21 cellular contexts compared by ENCODE assay signal in the genomic region with DNA sequence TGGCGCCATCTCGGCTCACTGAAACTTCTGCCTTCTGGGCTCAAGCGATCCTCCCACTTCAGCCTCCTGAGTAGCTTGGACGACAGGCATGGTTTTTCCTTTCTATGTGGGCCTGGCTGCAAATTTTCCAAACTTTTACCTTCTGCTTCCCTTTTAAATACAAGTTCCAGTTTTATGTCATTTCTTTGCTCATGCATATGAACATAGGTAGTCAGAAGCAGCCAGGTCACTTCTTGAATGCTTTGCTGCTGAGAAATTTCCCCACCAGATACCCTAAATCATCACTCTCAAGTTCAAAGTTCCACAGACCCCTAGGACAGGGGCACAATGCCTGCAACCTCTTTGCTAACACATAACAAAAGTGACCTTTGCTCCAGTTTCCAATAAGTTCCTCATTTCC. TPM values are rescaled to one million over a fixed set of nuclear protein-coding genes. Genes with fewer than 3 reads are reported as not detected.
DNase-seq lines count a peak whose midpoint lies in the region; ATAC-seq and TF ChIP-seq lines count a peak whose summit lies in the region.
"Had no signal": no experiment of that assay in that cellular context is flagged by ENCODE, and none has a peak within 500 bp of the region (broad histone marks: within the 10 kb centered on the region; RNA-seq: fewer than 3 reads in every experiment).

No MANE protein-coding gene starts in this region.

- no peaks in the 10 kb centered on the region for H3K4me1 ChIP-seq in HEK293 (ENCODE audit: control insufficient read depth, insufficient read depth, low read length)
- no peaks in the 10 kb centered on the region for H3K4me1 ChIP-seq in OCI-LY7 (ENCODE audit: insufficient read depth, low read length, poor library complexity, severe bottlenecking)
- peaks cover 4% of the 10 kb centered on the region for H3K4me1 ChIP-seq in endodermal cell (ENCODE audit: control insufficient read depth, insufficient read depth, low read length)
- H3K4me1 ChIP-seq: BLaER1 had no signal

- no peaks in the 10 kb centered on the region for H3K9me2 ChIP-seq in OCI-LY7 (ENCODE audit: insufficient read depth, low read length)

- CTCF ChIA-PET in HEK293 (lab: Yijun Ruan, JAX) (no interaction called here), OCI-LY7 (lab: Charles Lee; ENCODE audit: unreplicated experiment) (no interaction called here)

- H2AFZ ChIP-seq in OCI-LY7 (ENCODE audit: low read length), result no peak overlapping the region

- H3K9me3 Mint-ChIP-seq in CD14-positive monocyte, result peaks cover 19 to 34% (median 23%) of the 10 kb centered on the region in 7 donors
- H3K9me3 Mint-ChIP-seq in endodermal cell, result peaks cover 47% of the 10 kb centered on the region

- 94 to 98% methylated on average over 4 of the region's 4 CpGs for WGBS in endodermal cell (ENCODE audit: insufficient coverage in 1 of 2, insufficient read length in 1 of 2), 2 experiments

- no peaks in the 10 kb centered on the region for H3K79me2 ChIP-seq in OCI-LY7 (ENCODE audit: insufficient read depth, low read depth, low read length)

- ATAC-seq in GM18517 (IDR thresholded peaks at IDR 0.05; ENCODE audit: unreplicated experiment) (no peak), GM21717 (IDR thresholded peaks at IDR 0.05; ENCODE audit: unreplicated experiment) (no peak)

- DNase-seq in CD14-positive monocyte (ENCODE audit: low spot score) (no peak), OCI-LY7 (ENCODE audit: low spot score) (peak; percentile 11), endodermal cell (no peak), SW 1271 (lab: John Stamatoyannopoulos, UW) (no peak)
- DNase-seq: CD4-positive, alpha-beta memory T cell; COR-L47; DMS53; Karpas-422; NCI-H2029; NCI-H446 treated with DMSO at 0.1 percent for 48 hours; NCI-H526; NCI-H82; NK-92 treated with Interleukin-12 subunit alpha and Interleukin-12 subunit beta, amount 100 ng/mL, for 24 hours; SIG-M5 had no signal

- H3K4me3 Mint-ChIP-seq in CD14-positive monocyte (no peak overlapping the region), endodermal cell (no peak overlapping the region)
- H3K4me3 Mint-ChIP-seq: CD4-positive, alpha-beta memory T cell; T-helper 1 cell treated with Interleukin-12 subunit alpha and Interleukin-12 subunit beta and Interleukin-4 antibody, amounts not matched to agents 30 μg/mL and 1 μg/mL, for 36 hours had no signal

- POLR2A ChIA-PET in HEK293 (lab: Yijun Ruan, JAX), result no interaction called here
- POLR2A ChIA-PET in OCI-LY7 (lab: Charles Lee), result no interaction called here

- no peak overlapping the region for H3K4me3 ChIP-seq in HEK293 (ENCODE audit: low read depth, low read length)
- no peak overlapping the region for H3K4me3 ChIP-seq in OCI-LY7 (ENCODE audit: low read depth, low read length, poor library complexity, severe bottlenecking)
- peak overlapping the region; percentile 45 for H3K4me3 ChIP-seq in endodermal cell (ENCODE audit: low read length)
- H3K4me3 ChIP-seq: BLaER1, SK-N-MC had no signal

- H3K9ac ChIP-seq in endodermal cell (ENCODE audit: extremely low read depth, low read length, poor library complexity, severe bottlenecking), result no peak overlapping the region
- H3K9ac ChIP-seq: BLaER1 had no signal

- no peak overlapping the region for H3K4me2 ChIP-seq in OCI-LY7 (ENCODE audit: low read length)
- H3K4me2 ChIP-seq: BLaER1 had no signal

- H3K27ac ChIP-seq in HEK293 (ENCODE audit: extremely low read depth, low read depth, low read length), result no peak overlapping the region
- no peak overlapping the region for H3K27ac ChIP-seq in OCI-LY7 (ENCODE audit: low read depth, low read length, poor library complexity, severe bottlenecking)
- no peak overlapping the region for H3K27ac ChIP-seq in endodermal cell (ENCODE audit: low read depth, low read length)
- H3K27ac ChIP-seq: BLaER1, SK-N-MC had no signal

- H3K36me3 ChIP-seq in HEK293 (ENCODE audit: control insufficient read depth in 2 of 2, insufficient read depth in 1 of 2, low read length in 2 of 2), result no peaks in the 10 kb centered on the region; a peak in 1 of 3 replicates
- H3K36me3 ChIP-seq in OCI-LY7 (ENCODE audit: insufficient read depth, low read length), result no peaks in the 10 kb centered on the region
- no peaks in the 10 kb centered on the region for H3K36me3 ChIP-seq in endodermal cell (ENCODE audit: control insufficient read depth, insufficient read depth, low read length)
- H3K36me3 ChIP-seq: BLaER1 had no signal

- no peaks in the 10 kb centered on the region for H3K9me3 ChIP-seq in HEK293 (ENCODE audit: control insufficient read depth, insufficient read depth, low read depth, low read length)
- H3K9me3 ChIP-seq in OCI-LY7 (ENCODE audit: low read length), result peaks cover 11% of the 10 kb centered on the region
- peaks cover 46% of the 10 kb centered on the region for H3K9me3 ChIP-seq in endodermal cell (ENCODE audit: control insufficient read depth, low read length)

- H3K27ac Mint-ChIP-seq in CD14-positive monocyte, result peak overlapping the region in 6 of 7 donors; percentile 36 to 83 (median 63)
- no peak overlapping the region for H3K27ac Mint-ChIP-seq in endodermal cell
- H3K27ac Mint-ChIP-seq: CD4-positive, alpha-beta memory T cell; T-helper 1 cell treated with Interleukin-12 subunit alpha and Interleukin-12 subunit beta and Interleukin-4 antibody, amounts not matched to agents 30 μg/mL and 1 μg/mL, for 36 hours had no signal

- peaks cover 53% of the 10 kb centered on the region for H3K4me1 Mint-ChIP-seq in CD14-positive monocyte
- H3K4me1 Mint-ChIP-seq in endodermal cell, result peaks cover 6% of the 10 kb centered on the region
- H3K4me1 Mint-ChIP-seq: CD4-positive, alpha-beta memory T cell; IgD-negative memory B cell had no signal

- H3K27me3 ChIP-seq in endodermal cell (ENCODE audit: control insufficient read depth, insufficient read depth, low read length, poor library complexity, severe bottlenecking), result no peaks in the 10 kb centered on the region
- H3K27me3 ChIP-seq: BLaER1 had no signal

- H3K36me3 Mint-ChIP-seq in CD14-positive monocyte (peaks cover 6% of the 10 kb centered on the region in 2 donors), endodermal cell (ENCODE audit: low read depth) (peaks cover 24% of the 10 kb centered on the region)

- TF ChIP-seq CTCF in CD14-positive monocyte (IDR thresholded peaks at IDR 0.05), result no peak
- no peak for TF ChIP-seq CTCF in HEK293 (tag by site-specific recombination; IDR thresholded peaks at IDR 0.05)
- TF ChIP-seq CTCF in OCI-LY7 (conservative IDR thresholded peaks at IDR 0.05; ENCODE audit: low read length), result no peak
- TF ChIP-seq CTCF in endodermal cell (conservative IDR thresholded peaks at IDR 0.05), result no peak

- BruUV-seq in OCI-LY7 (replicated peaks; lab: Mats Ljungman, UMichigan), result no TSS peak

- intact Hi-C loops in CD14-positive monocyte (cut with micrococcal nuclease), result no loop called here
- intact Hi-C loops in OCI-LY7 (cut with micrococcal nuclease; ENCODE audit: unreplicated experiment), result no loop called here

- H4K20me1 ChIP-seq in OCI-LY7 (ENCODE audit: insufficient read depth, low read length), result no peaks in the 10 kb centered on the region
- H4K20me1 ChIP-seq: BLaER1 had no signal

- H3K27me3 Mint-ChIP-seq in CD14-positive monocyte (ENCODE audit: low read depth in 3 of 3) (peaks cover 0 to 1% (median 0%) of the 10 kb centered on the region in 3 donors), endodermal cell (ENCODE audit: insufficient read depth) (no peaks in the 10 kb centered on the region)

TF ChIP-seq in HEK293, 187 proteins besides CTCF, POLR2A, EP300 and RAD21:
- 0 out of 2 replicates have a peak, but pooled peaks have one; percentile 1 for TF ChIP-seq ZNF585B (tag by site-specific recombination; IDR thresholded peaks at IDR 0.05)
- no peak for TF ChIP-seq ZIC2 (tag by site-specific recombination; IDR thresholded peaks at IDR 0.05)
- no peak for TF ChIP-seq KLF9 (tag by site-specific recombination; IDR thresholded peaks at IDR 0.05; ENCODE audit: low read depth)
- no peak for TF ChIP-seq ZNF600 (tag by site-specific recombination; IDR thresholded peaks at IDR 0.05)
- TF ChIP-seq, protein P1, sequence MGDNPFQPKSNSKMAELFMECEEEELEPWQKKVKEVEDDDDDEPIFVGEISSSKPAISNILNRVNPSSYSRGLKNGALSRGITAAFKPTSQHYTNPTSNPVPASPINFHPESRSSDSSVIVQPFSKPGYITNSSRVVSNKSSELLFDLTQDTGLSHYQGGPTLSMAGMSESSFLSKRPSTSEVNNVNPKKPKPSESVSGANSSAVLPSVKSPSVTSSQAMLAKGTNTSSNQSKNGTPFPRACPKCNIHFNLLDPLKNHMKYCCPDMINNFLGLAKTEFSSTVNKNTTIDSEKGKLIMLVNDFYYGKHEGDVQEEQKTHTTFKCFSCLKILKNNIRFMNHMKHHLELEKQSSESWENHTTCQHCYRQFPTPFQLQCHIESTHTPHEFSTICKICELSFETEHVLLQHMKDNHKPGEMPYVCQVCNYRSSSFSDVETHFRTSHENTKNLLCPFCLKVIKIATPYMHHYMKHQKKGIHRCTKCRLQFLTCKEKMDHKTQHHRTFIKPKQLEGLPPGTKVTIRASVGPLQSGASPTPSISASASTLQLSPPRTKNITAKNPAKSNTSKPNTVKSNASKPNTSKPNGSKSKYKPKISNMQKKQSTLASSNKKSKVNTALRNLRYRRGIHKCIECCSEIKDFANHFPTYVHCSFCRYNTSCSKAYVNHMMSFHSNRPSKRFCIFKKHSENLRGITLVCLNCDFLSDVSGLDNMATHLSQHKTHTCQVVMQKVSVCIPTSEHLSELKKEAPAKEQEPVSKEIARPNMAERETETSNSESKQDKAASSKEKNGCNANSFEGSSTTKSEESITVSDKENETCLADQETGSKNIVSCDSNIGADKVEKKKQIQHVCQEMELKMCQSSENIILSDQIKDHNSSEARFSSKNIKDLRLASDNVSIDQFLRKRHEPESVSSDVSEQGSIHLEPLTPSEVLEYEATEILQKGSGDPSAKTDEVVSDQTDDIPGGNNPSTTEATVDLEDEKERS (tag by site-specific recombination; IDR thresholded peaks at IDR 0.05), result 0 out of 2 replicates have a peak, but pooled peaks have one; percentile 23
- peak; percentile 78 for TF ChIP-seq SETDB1 (IDR thresholded peaks at IDR 0.05; ENCODE audit: insufficient read length, low read length)

RNA-seq across cellular contexts. Expression of a gene that starts 21.6 kb away (rescaled TPM):
- polyA plus RNA-seq in CD14-positive monocyte, result not detected
- not detected in 2 replicates for total RNA-seq in OCI-LY7 (2014; rRNA removed; shearing (Covaris generic))
- not detected in 2 replicates for total RNA-seq in OCI-LY7 (2022)
- total RNA-seq in endodermal cell, result not detected
- not detected for polyA plus RNA-seq in endodermal cell (2013, experiment 1 of 2)
- polyA plus RNA-seq in endodermal cell (2013, experiment 2 of 2), result not detected
- total RNA-seq: CD4-positive, alpha-beta memory T cell had no signal
- polyA plus RNA-seq: CD4-positive, alpha-beta memory T cell; IgD-negative memory B cell had no signal

RNA-seq across cellular contexts. Expression of a gene that starts 31.1 kb away (rescaled TPM):
- polyA plus RNA-seq in CD14-positive monocyte, result 100 to 1,000 TPM in 1 of 2 donors, 10 to 100 TPM in 1; 81.8 to 116 TPM
- 72.0 and 73.5 TPM in 2 replicates for total RNA-seq in OCI-LY7 (2014; rRNA removed; shearing (Covaris generic))
- total RNA-seq in OCI-LY7 (2022), result 87.3 and 118 TPM in 2 replicates
- total RNA-seq in endodermal cell, result 100 to 1,000 TPM; 122 to 148 TPM
- polyA plus RNA-seq in endodermal cell (2013, experiment 1 of 2), result 61.6 TPM
- 58.6 TPM for polyA plus RNA-seq in endodermal cell (2013, experiment 2 of 2)

RNA-seq across cellular contexts. Expression of a gene that starts 52.8 kb away (rescaled TPM):
- not detected for polyA plus RNA-seq in CD14-positive monocyte
- not detected in 2 replicates for total RNA-seq in OCI-LY7 (2014; rRNA removed; shearing (Covaris generic))
- total RNA-seq in OCI-LY7 (2022) (not detected in 2 replicates), endodermal cell (1 to 10 TPM; 3.3 to 3.4 TPM)
- polyA plus RNA-seq in endodermal cell (2013, experiment 1 of 2), result 37.4 TPM
- 30.1 TPM for polyA plus RNA-seq in endodermal cell (2013, experiment 2 of 2)
- total RNA-seq: CD4-positive, alpha-beta memory T cell had no signal
- polyA plus RNA-seq: CD4-positive, alpha-beta memory T cell; IgD-negative memory B cell had no signal

Comparison
In these comparisons a context has a peak if more than half of its experiments do, and no peak if none do; other contexts are left out.
1. RNA of a gene that starts 52.8 kb away (total RNA-seq): 3.3 to 3.4 TPM in endodermal cell; not detected in OCI-LY7; every median in the first group is over 4 times any median in the second.